In the genomic region with DNA sequence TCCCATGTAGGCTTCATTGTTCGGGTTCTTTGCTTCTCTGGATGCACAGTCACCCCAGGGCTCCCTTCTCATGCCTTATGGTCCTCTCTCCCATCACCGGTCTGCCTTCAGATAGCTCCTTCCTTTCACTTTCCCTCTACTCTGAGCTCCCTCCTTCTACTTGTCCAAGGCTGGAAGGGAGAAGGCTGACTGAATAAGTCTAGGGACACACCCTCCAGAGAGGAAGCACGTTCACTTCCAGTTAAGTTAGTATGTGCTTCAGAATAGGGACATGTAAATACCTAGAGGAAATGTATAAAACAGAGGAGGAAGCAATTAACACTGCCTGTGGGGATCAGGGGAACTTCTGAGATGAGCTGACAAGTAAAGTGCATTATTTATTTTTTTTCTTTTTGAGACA, we compare ENCODE assay signal across 1 cellular context.
TF ChIP-seq lines count a peak whose summit lies in the region.

No MANE protein-coding gene starts in this region.

TF ChIP-seq in GM23338, 12 proteins besides CTCF, POLR2A, EP300 and RAD21 (continued from another document):
- TF ChIP-seq, protein P1, sequence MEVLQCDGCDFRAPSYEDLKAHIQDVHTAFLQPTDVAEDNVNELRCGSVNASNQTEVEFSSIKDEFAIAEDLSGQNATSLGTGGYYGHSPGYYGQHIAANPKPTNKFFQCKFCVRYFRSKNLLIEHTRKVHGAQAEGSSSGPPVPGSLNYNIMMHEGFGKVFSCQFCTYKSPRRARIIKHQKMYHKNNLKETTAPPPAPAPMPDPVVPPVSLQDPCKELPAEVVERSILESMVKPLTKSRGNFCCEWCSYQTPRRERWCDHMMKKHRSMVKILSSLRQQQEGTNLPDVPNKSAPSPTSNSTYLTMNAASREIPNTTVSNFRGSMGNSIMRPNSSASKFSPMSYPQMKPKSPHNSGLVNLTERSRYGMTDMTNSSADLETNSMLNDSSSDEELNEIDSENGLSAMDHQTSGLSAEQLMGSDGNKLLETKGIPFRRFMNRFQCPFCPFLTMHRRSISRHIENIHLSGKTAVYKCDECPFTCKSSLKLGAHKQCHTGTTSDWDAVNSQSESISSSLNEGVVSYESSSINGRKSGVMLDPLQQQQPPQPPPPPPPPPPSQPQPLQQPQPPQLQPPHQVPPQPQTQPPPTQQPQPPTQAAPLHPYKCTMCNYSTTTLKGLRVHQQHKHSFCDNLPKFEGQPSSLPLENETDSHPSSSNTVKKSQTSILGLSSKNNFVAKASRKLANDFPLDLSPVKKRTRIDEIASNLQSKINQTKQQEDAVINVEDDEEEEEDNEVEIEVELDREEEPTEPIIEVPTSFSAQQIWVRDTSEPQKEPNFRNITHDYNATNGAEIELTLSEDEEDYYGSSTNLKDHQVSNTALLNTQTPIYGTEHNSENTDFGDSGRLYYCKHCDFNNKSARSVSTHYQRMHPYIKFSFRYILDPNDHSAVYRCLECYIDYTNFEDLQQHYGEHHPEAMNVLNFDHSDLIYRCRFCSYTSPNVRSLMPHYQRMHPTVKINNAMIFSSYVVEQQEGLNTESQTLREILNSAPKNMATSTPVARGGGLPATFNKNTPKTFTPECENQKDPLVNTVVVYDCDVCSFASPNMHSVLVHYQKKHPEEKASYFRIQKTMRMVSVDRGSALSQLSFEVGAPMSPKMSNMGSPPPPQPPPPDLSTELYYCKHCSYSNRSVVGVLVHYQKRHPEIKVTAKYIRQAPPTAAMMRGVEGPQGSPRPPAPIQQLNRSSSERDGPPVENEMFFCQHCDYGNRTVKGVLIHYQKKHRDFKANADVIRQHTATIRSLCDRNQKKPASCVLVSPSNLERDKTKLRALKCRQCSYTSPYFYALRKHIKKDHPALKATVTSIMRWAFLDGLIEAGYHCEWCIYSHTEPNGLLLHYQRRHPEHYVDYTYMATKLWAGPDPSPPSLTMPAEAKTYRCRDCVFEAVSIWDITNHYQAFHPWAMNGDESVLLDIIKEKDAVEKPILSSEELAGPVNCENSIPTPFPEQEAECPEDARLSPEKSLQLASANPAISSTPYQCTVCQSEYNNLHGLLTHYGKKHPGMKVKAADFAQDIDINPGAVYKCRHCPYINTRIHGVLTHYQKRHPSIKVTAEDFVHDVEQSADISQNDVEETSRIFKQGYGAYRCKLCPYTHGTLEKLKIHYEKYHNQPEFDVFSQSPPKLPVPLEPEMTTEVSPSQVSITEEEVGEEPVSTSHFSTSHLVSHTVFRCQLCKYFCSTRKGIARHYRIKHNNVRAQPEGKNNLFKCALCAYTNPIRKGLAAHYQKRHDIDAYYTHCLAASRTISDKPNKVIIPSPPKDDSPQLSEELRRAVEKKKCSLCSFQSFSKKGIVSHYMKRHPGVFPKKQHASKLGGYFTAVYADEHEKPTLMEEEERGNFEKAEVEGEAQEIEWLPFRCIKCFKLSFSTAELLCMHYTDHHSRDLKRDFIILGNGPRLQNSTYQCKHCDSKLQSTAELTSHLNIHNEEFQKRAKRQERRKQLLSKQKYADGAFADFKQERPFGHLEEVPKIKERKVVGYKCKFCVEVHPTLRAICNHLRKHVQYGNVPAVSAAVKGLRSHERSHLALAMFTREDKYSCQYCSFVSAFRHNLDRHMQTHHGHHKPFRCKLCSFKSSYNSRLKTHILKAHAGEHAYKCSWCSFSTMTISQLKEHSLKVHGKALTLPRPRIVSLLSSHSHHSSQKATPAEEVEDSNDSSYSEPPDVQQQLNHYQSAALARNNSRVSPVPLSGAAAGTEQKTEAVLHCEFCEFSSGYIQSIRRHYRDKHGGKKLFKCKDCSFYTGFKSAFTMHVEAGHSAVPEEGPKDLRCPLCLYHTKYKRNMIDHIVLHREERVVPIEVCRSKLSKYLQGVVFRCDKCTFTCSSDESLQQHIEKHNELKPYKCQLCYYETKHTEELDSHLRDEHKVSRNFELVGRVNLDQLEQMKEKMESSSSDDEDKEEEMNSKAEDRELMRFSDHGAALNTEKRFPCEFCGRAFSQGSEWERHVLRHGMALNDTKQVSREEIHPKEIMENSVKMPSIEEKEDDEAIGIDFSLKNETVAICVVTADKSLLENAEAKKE (CRISPR knock-in tag; IDR thresholded peaks at IDR 0.05), result no peak
- TF ChIP-seq CREB1 (CRISPR knock-in tag; IDR thresholded peaks at IDR 0.05; ENCODE audit: low read depth), result no peak
- TF ChIP-seq EZH2phosphoT487 (IDR thresholded peaks at IDR 0.05; ENCODE audit: unreplicated experiment), result no peak
- no peak for TF ChIP-seq ZNF114 (CRISPR knock-in tag; IDR thresholded peaks at IDR 0.05)
